In the genomic region with DNA sequence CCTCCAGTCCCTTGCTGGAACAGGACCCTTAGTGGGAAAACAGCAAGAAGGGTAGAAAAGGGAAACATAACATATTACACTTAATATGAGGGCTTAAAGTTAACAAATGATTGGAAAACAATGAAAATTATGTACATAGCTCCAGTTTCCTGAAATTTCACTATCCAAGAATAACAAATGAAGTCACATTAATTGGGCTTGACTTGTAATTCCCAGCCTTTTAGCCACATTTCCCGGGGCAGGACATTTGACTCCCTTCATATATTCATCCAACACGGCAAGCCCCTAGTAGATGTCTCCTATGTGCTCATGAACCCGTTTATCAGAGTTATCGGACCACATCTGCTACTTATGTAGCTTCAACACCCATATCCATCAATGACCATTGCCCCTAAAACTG, we compare ENCODE assay signal across 28 cellular contexts.
"Had no signal": no experiment of that assay in that cellular context is flagged by ENCODE, and none has a peak within 500 bp of the region (broad histone marks: within the 10 kb centered on the region; RNA-seq: fewer than 3 reads in every experiment).

No MANE protein-coding gene starts in this region.

- H3K27me3 ChIP-seq: brain microvascular endothelial cell, esophagus muscularis mucosa, foreskin keratinocyte, gastrocnemius medialis had no signal

- H3K4me1 ChIP-seq: foreskin keratinocyte, gastrocnemius medialis had no signal

- H3K36me3 ChIP-seq: brain microvascular endothelial cell, gastrocnemius medialis, WERI-Rb-1 had no signal

- H3K4me3 ChIP-seq: coronary artery, esophagus muscularis mucosa, gastrocnemius medialis had no signal

- H3K27ac ChIP-seq: brain microvascular endothelial cell, coronary artery, esophagus muscularis mucosa, foreskin keratinocyte, gastrocnemius medialis, WERI-Rb-1 had no signal

- H3K9me3 ChIP-seq: esophagus muscularis mucosa, gastrocnemius medialis had no signal

- ATAC-seq: activated CD4-positive, CD25-positive, alpha-beta regulatory T cell treated with anti-CD3 and anti-CD28 coated beads, Interleukin-2, amount 50 U/mL, for 24 hours; activated CD8-positive, alpha-beta T cell treated with anti-CD3 and anti-CD28 coated beads for 36 hours; activated T-cell treated with anti-CD3 and anti-CD28 coated beads, Interleukin-2, amount 50 U/mL, for 4 hours; activated T-helper 17 cell treated with anti-CD3 and anti-CD28 coated beads, Interleukin-2, amount 50 U/mL, for 72 hours; foreskin keratinocyte; gastrocnemius medialis; T-helper 17 cell had no signal

- DNase-seq: activated B cell treated with CpG ODN at 0.5 μM for 24 hours; activated CD4-positive, alpha-beta T cell treated with anti-CD3 and anti-CD28 coated beads for 48 hours; activated CD4-positive, alpha-beta T cell treated with anti-CD3 and anti-CD28 coated beads, Interleukin-2, amount 50 U/mL, for 1 hour; activated CD4-positive, alpha-beta T cell treated with anti-CD3 and anti-CD28 coated beads, Interleukin-2, amount 50 U/mL, for 48 hours; activated CD8-positive, alpha-beta memory T cell treated with anti-CD3 and anti-CD28 coated beads for 24 hours; activated CD8-positive, alpha-beta T cell treated with anti-CD3 and anti-CD28 coated beads for 36 hours; activated effector memory CD4-positive, alpha-beta T cell treated with Interleukin-2 at 50 U/mL for 16 hours; activated gamma-delta T cell treated with Interleukin-2 at 50 U/mL for 16 hours; activated naive CD4-positive, alpha-beta T cell treated with anti-CD3 and anti-CD28 coated beads, Interleukin-2, amount 50 U/mL, for 16 hours; activated naive CD4-positive, alpha-beta T cell treated with Interleukin-2 at 50 U/mL for 16 hours; activated T-cell treated with anti-CD3 and anti-CD28 coated beads, Interleukin-2, amount 50 U/mL, for 4 hours; amniotic stem cell; anterior cingulate cortex; brain microvascular endothelial cell; effector CD8-positive, alpha-beta T cell; endodermal cell; erythroblast; foreskin keratinocyte; gastrocnemius medialis; glutamatergic neuron; T-helper 1 cell; T-helper 17 cell; T1000; WERI-Rb-1 had no signal
